Comparison of ENCODE assay signal across 24 cellular contexts in genomic region chr16:80299416-80299815, GRCh38.
DNase-seq lines count a peak whose midpoint lies in the region; ATAC-seq, FAIRE-seq and TF ChIP-seq lines count a peak whose summit lies in the region.
"Had no signal": no experiment of that assay in that cellular context is flagged by ENCODE, and none has a peak within 500 bp of the region (broad histone marks: within the 10 kb centered on the region; RNA-seq: fewer than 3 reads in every experiment).

No MANE protein-coding gene starts in this region.

- ATAC-seq in mucosa of descending colon (no peak), heart right ventricle (no peak), HG03108 (IDR thresholded peaks at IDR 0.05; ENCODE audit: unreplicated experiment) (no peak)
- ATAC-seq: activated naive CD4-positive, alpha-beta T cell treated with anti-CD3 and anti-CD28 coated beads, Interleukin-2, amount 50 U/mL, for 72 hours; CD8-positive, alpha-beta T cell; naive thymus-derived CD4-positive, alpha-beta T cell; PC-3 had no signal

- no peaks in the 10 kb centered on the region for H3K9me3 ChIP-seq in mucosa of descending colon
- H3K9me3 ChIP-seq in heart right ventricle, result no peaks in the 10 kb centered on the region
- H3K9me3 ChIP-seq: HAP-1 had no signal

- H3K36me3 ChIP-seq in brain microvascular endothelial cell (replicated peaks), result no peaks in the 10 kb centered on the region
- no peaks in the 10 kb centered on the region for H3K36me3 ChIP-seq in mucosa of descending colon (ENCODE audit: low read depth)
- no peaks in the 10 kb centered on the region for H3K36me3 ChIP-seq in heart right ventricle
- H3K36me3 ChIP-seq: HAP-1 had no signal

- no peak for TF ChIP-seq CTCF in brain microvascular endothelial cell (IDR thresholded peaks at IDR 0.05; ENCODE audit: low read depth, low read length, missing control alignments)
- no peak for TF ChIP-seq CTCF in mucosa of descending colon (IDR thresholded peaks at IDR 0.05)
- TF ChIP-seq CTCF in heart right ventricle (IDR thresholded peaks at IDR 0.05), result no peak

- H3K27ac ChIP-seq in brain microvascular endothelial cell (no peak overlapping the region), heart right ventricle (no peak overlapping the region)
- H3K27ac ChIP-seq: parathyroid adenoma had no signal

- intact Hi-C loops in mucosa of descending colon (cut with DNase I, micrococcal nuclease), result no loop called here
- intact Hi-C loops in heart right ventricle (cut with DNase I), result no loop called here
- intact Hi-C loops in posterior cingulate gyrus (cut with DNase I), result no loop called here

- WGBS in heart right ventricle, 2 donors, result 52 to 53% methylated on average over 6 of the region's 6 CpGs

- in situ Hi-C loops in brain microvascular endothelial cell (cut with HindIII; ENCODE audit: low pct_ligation_motif_present, low sequenced_read_pairs), result no loop called here

- no peaks in the 10 kb centered on the region for H3K4me1 ChIP-seq in mucosa of descending colon (ENCODE audit: low read depth)
- peaks cover 0 to 7% (median 0%) of the 10 kb centered on the region in 9 donors for H3K4me1 ChIP-seq in heart right ventricle
- H3K4me1 ChIP-seq: HAP-1, parathyroid adenoma had no signal

- H3K4me3 ChIP-seq in brain microvascular endothelial cell (ENCODE audit: low read depth, low read length) (no peak overlapping the region), mucosa of descending colon (no peak overlapping the region), heart right ventricle (no peak overlapping the region)
- H3K4me3 ChIP-seq: HAP-1 had no signal

- peak; percentile 31 for FAIRE-seq in HTR-8/SVneo (lab: Jason Lieb, UNC)
- FAIRE-seq: endometrium, GM18507, kidney had no signal

- H3K27me3 ChIP-seq in brain microvascular endothelial cell (replicated peaks), result no peaks in the 10 kb centered on the region
- peaks cover 0 to 7% (median 0%) of the 10 kb centered on the region in 7 donors for H3K27me3 ChIP-seq in heart right ventricle

- peak; percentile 66 for DNase-seq in COLO668 (lab: John Stamatoyannopoulos, UW; ENCODE audit: unreplicated experiment)
- no peak for DNase-seq in HTR-8/SVneo (ENCODE audit: insufficient read length, low spot score)
- peak; percentile 21 for DNase-seq in brain microvascular endothelial cell
- DNase-seq in mucosa of descending colon, result peak in 2 of 3 donors; percentile 16 to 31
- DNase-seq in heart right ventricle, result no peak
- no peak for DNase-seq in posterior cingulate gyrus
- DNase-seq in DMS153 treated with DMSO at 0.1 percent for 48 hours (lab: John Stamatoyannopoulos, UW; ENCODE audit: unreplicated experiment), result no peak
- DNase-seq: activated CD4-positive, alpha-beta T cell treated with anti-CD3 and anti-CD28 coated beads, Interleukin-2, amount 10 ng/mL, durations not matched to agents 24 days and 14 days; CD8-positive, alpha-beta T cell; cortex of kidney; kidney; naive thymus-derived CD4-positive, alpha-beta T cell; NCI-H1436 treated with DMSO at 0.1 percent for 48 hours; NCI-H2171 treated with DMSO at 0.1 percent for 48 hours; NCI-H82; PC-3; SHP77 treated with DMSO at 0.1 percent for 48 hours; T-helper 1 cell had no signal

Comparison
In these comparisons a context has a peak if more than half of its experiments do, and no peak if none do; other contexts are left out.
1. DNase-seq: peak in COLO668 (single experiment), brain microvascular endothelial cell (single experiment) and mucosa of descending colon (2 of 3); none in HTR-8/SVneo (single experiment), heart right ventricle (0 of 2), posterior cingulate gyrus (0 of 10) and DMS153 treated with DMSO at 0.1 percent for 48 hours (single experiment).